Comparison of ENCODE assay signal across 10 cellular contexts in the genomic region with DNA sequence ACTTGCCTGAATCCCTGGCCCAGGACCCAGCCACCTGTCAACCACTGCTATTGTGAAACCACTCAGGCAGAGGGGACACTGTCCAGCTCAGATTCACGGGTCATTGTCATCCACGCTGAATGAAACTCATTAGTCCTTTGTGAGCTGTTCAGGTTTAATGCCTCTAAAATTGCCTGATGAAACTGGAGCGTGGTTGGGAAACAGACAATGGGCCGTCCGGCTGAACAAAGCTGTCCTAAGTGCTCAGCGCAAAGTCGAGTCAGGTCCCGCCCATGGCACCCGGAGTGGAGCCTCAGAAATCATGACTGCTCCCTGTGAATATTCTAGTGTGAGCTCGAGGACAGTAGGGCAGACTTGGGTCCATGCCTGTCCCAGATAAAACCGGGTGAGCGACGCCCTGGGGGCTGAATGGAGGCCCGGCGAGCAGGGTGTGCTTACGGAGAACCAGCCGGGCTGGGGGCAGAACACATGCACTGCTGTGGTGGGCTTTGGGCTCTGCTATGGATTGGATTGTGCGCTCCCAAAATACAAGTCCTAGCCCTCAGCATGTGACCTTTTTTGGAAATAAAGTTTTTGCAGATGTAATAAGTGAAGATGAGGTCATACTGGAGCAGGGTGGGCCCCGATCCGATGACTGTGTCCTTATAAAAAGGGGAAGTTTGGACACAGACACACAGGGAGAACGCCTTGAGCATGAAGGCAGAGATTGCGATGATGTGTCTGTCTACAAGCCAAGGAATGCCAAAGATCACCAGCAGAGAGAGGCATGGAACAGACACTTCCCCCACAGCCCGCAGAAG. TPM values are rescaled to one million over a fixed set of nuclear protein-coding genes. Genes with fewer than 3 reads are reported as not detected.
DNase-seq lines count a peak whose midpoint lies in the region; ATAC-seq and FAIRE-seq lines count a peak whose summit lies in the region.
"Had no signal": no experiment of that assay in that cellular context is flagged by ENCODE, and none has a peak within 500 bp of the region (broad histone marks: within the 10 kb centered on the region; RNA-seq: fewer than 3 reads in every experiment).

No MANE protein-coding gene starts in this region.

- 76% methylated on average over 23 of the region's 23 CpGs for WGBS in right cardiac atrium
- WGBS in small intestine, 3 donors, result 81 to 84% (median 82%) methylated on average over 23 of the region's 23 CpGs

- H3K4me3 ChIP-seq in SJSA1, result no peak overlapping the region
- no peak overlapping the region for H3K4me3 ChIP-seq in right cardiac atrium (ENCODE audit: low read length)
- H3K4me3 ChIP-seq in small intestine (ENCODE audit: low read depth in 1 of 2, low read length in 2 of 2), result no peak overlapping the region

- H3K4me1 Mint-ChIP-seq in activated T-cell treated with anti-CD3 and anti-CD28 coated beads, Interleukin-2, amount 50 U/mL, for 4 hours (ENCODE audit: low read depth), result peaks cover 3% of the 10 kb centered on the region

- no peaks in the 10 kb centered on the region for H3K36me3 ChIP-seq in SJSA1
- no peaks in the 10 kb centered on the region for H3K36me3 ChIP-seq in small intestine (ENCODE audit: control insufficient read depth in 2 of 2, insufficient read depth in 2 of 2, low read length in 2 of 2)

- no peak for FAIRE-seq in small intestine (lab: Jason Lieb, UNC)

- no peak overlapping the region for H3K4me3 Mint-ChIP-seq in activated T-cell treated with anti-CD3 and anti-CD28 coated beads, Interleukin-2, amount 50 U/mL, for 4 hours
- H3K4me3 Mint-ChIP-seq: B cell; T-helper 2 cell treated with Interferon-gamma antibody and Interleukin-4, amounts not matched to agents 5 μg/mL and 100 μg/mL, for 36 hours had no signal

- no peaks in the 10 kb centered on the region for H3K27me3 Mint-ChIP-seq in activated T-cell treated with anti-CD3 and anti-CD28 coated beads, Interleukin-2, amount 50 U/mL, for 4 hours (ENCODE audit: low read depth)

- no peaks in the 10 kb centered on the region for H3K9me3 ChIP-seq in SJSA1 (replicated peaks)
- H3K9me3 ChIP-seq in right cardiac atrium (ENCODE audit: control insufficient read depth, low read length), result no peaks in the 10 kb centered on the region
- no peaks in the 10 kb centered on the region for H3K9me3 ChIP-seq in small intestine (ENCODE audit: control insufficient read depth, low read depth)

- peak overlapping the region; percentile 61 for H3K27ac ChIP-seq in SJSA1
- no peak overlapping the region for H3K27ac ChIP-seq in right cardiac atrium (ENCODE audit: low read length)
- peak overlapping the region in 1 of 2 donors; percentile 52 for H3K27ac ChIP-seq in small intestine (ENCODE audit: low read depth in 1 of 2, low read length in 1 of 2)

- H3K27me3 ChIP-seq in SJSA1 (replicated peaks) (no peaks in the 10 kb centered on the region), right cardiac atrium (ENCODE audit: control insufficient read depth, insufficient read depth) (no peaks in the 10 kb centered on the region), small intestine (ENCODE audit: control insufficient read depth in 2 of 2, insufficient read depth in 2 of 2, low read length in 2 of 2) (no peaks in the 10 kb centered on the region)

- ATAC-seq in Right ventricle myocardium inferior, result peak; percentile 69
- ATAC-seq in right cardiac atrium, result peak; percentile 74 to 80
- no peak for ATAC-seq in GM21786 (IDR thresholded peaks at IDR 0.05; ENCODE audit: unreplicated experiment)
- ATAC-seq in activated T-cell treated with anti-CD3 and anti-CD28 coated beads, Interleukin-2, amount 50 U/mL, for 4 hours, result no peak

- intact Hi-C loops in Right ventricle myocardium inferior (cut with DNase I) (no loop called here), cardiac septum (cut with DNase I) (no loop called here), right cardiac atrium (cut with DNase I) (no loop called here)

- H3K36me3 Mint-ChIP-seq in activated T-cell treated with anti-CD3 and anti-CD28 coated beads, Interleukin-2, amount 50 U/mL, for 4 hours (ENCODE audit: insufficient read depth), result no peaks in the 10 kb centered on the region

- no peaks in the 10 kb centered on the region for H3K9me3 Mint-ChIP-seq in activated T-cell treated with anti-CD3 and anti-CD28 coated beads, Interleukin-2, amount 50 U/mL, for 4 hours
- H3K9me3 Mint-ChIP-seq: T-helper 2 cell treated with Interferon-gamma antibody and Interleukin-4, amounts not matched to agents 5 μg/mL and 100 μg/mL, for 36 hours had no signal

- H3K4me1 ChIP-seq in SJSA1 (replicated peaks) (peaks cover 22% of the 10 kb centered on the region), right cardiac atrium (ENCODE audit: control insufficient read depth, insufficient read depth, low read length) (no peaks in the 10 kb centered on the region), small intestine (ENCODE audit: control insufficient read depth in 2 of 2, insufficient read depth in 1 of 2, low read depth in 1 of 2, low read length in 1 of 2) (no peaks in the 10 kb centered on the region)

- DNase-seq in Right ventricle myocardium inferior (ENCODE audit: missing footprints) (no peak), cardiac septum (ENCODE audit: low spot score) (no peak), SJSA1 (ENCODE audit: low read depth in 1 of 2, low spot score in 2 of 2) (peak; percentile 73 to 81), right cardiac atrium (peak in 1 of 3 donors; percentile 64), small intestine (no peak)
- no peak for DNase-seq in stimulated activated naive CD4-positive, alpha-beta T cell (lab: John Stamatoyannopoulos, UW)
- DNase-seq in activated T-cell treated with anti-CD3 and anti-CD28 coated beads, Interleukin-2, amount 50 U/mL, for 4 hours, result no peak

RNA-seq across cellular contexts. Expression of a gene that starts 12.9 kb away (rescaled TPM):
- 10.5 TPM for total RNA-seq in Right ventricle myocardium inferior
- total RNA-seq in cardiac septum, result 19.8 TPM
- total RNA-seq in SJSA1 (2014; rRNA removed; shearing (Covaris generic)), result 9.8 and 10.7 TPM in 2 replicates
- total RNA-seq in right cardiac atrium, result 10 to 100 TPM; 15.8 to 29.0 (median 21.3) TPM
- polyA plus RNA-seq in right cardiac atrium, result 9.0 TPM
- 10 to 100 TPM; 43.8 to 74.7 (median 43.9) TPM for polyA plus RNA-seq in small intestine
- total RNA-seq in activated T-cell treated with anti-CD3 and anti-CD28 coated beads, Interleukin-2, amount 50 U/mL, for 4 hours, result 10 to 100 TPM; 20.8 to 23.5 (median 21.9) TPM

Comparison
In these comparisons a context has a peak if more than half of its experiments do, and no peak if none do; other contexts are left out.
1. ATAC-seq: peak in Right ventricle myocardium inferior (single experiment) and right cardiac atrium (2 of 2); none in GM21786 (single experiment) and activated T-cell treated with anti-CD3 and anti-CD28 coated beads, Interleukin-2, amount 50 U/mL, for 4 hours (0 of 2).
2. DNase-seq: peak in SJSA1 (2 of 2); none in Right ventricle myocardium inferior (single experiment), cardiac septum (single experiment), small intestine (single experiment), stimulated activated naive CD4-positive, alpha-beta T cell (0 of 6) and activated T-cell treated with anti-CD3 and anti-CD28 coated beads, Interleukin-2, amount 50 U/mL, for 4 hours (single experiment).